ENCODE assay signal across 9 cellular contexts in genomic region chr15:70892002-70892911, GRCh38. TPM values are rescaled to one million over a fixed set of nuclear protein-coding genes. Genes with fewer than 3 reads are reported as not detected.
A peak's percentile ranks its signal among the peaks of the same experiment; 100 is the strongest.
DNase-seq lines count a peak whose midpoint lies in the region; ATAC-seq and TF ChIP-seq lines count a peak whose summit lies in the region.
"Had no signal": no experiment of that assay in that cellular context is flagged by ENCODE, and none has a peak within 500 bp of the region (broad histone marks: within the 10 kb centered on the region; RNA-seq: fewer than 3 reads in every experiment).

Gene LRRC49, plus strand, starts transcription at chr15:70892826. Its CDS starts 69 bp downstream, at chr15:70892895.
Gene THAP10, minus strand, starts transcription at chr15:70892433. Its CDS starts 161 bp downstream, at chr15:70892272.

- no peaks in the 10 kb centered on the region for H3K9me3 ChIP-seq in mucosa of stomach (ENCODE audit: control insufficient read depth, low read length)
- no peaks in the 10 kb centered on the region for H3K9me3 ChIP-seq in stomach smooth muscle (ENCODE audit: control insufficient read depth in 2 of 2, low read length in 2 of 2)

- no peak for TF ChIP-seq CTCF in fibroblast of mammary gland (conservative IDR thresholded peaks at IDR 0.05; ENCODE audit: control insufficient read depth, insufficient read depth, low read depth, low read length)

- DNase-seq in CD1c-positive myeloid dendritic cell (ENCODE audit: extremely low spot score) (peak; percentile 77), NCI-H524 treated with DMSO at 0.1 percent for 48 hours (lab: John Stamatoyannopoulos, UW) (peak; percentile 94), fibroblast of mammary gland (ENCODE audit: low read depth) (peak; percentile 98)
- DNase-seq in activated T-cell treated with anti-CD3 and anti-CD28 coated beads, Interleukin-2, amount 50 U/mL, for 4 hours: no peak

- H3K36me3 ChIP-seq in mucosa of stomach (ENCODE audit: control insufficient read depth, insufficient read depth, low read length): no peaks in the 10 kb centered on the region
- H3K36me3 ChIP-seq in stomach smooth muscle (ENCODE audit: control insufficient read depth in 2 of 2, insufficient read depth in 2 of 2, low read length in 2 of 2): no peaks in the 10 kb centered on the region

- H3K4me1 Mint-ChIP-seq in activated T-cell treated with anti-CD3 and anti-CD28 coated beads, Interleukin-2, amount 50 U/mL, for 4 hours (ENCODE audit: low read depth): peaks cover 11% of the 10 kb centered on the region

- H3K9me3 Mint-ChIP-seq in activated T-cell treated with anti-CD3 and anti-CD28 coated beads, Interleukin-2, amount 50 U/mL, for 4 hours: peaks cover 5% of the 10 kb centered on the region

- peak within 1 kb of the TSS; percentile 77 for H3K27ac ChIP-seq in stomach smooth muscle (ENCODE audit: low read length)

- H3K27me3 ChIP-seq in mucosa of stomach (ENCODE audit: control insufficient read depth, insufficient read depth, low read length): no peaks in the 10 kb centered on the region
- H3K27me3 ChIP-seq in stomach smooth muscle (ENCODE audit: control insufficient read depth in 1 of 2, insufficient read depth in 2 of 2, low read length in 2 of 2): no peaks in the 10 kb centered on the region

- H3K36me3 Mint-ChIP-seq in activated T-cell treated with anti-CD3 and anti-CD28 coated beads, Interleukin-2, amount 50 U/mL, for 4 hours (ENCODE audit: insufficient read depth): no peaks in the 10 kb centered on the region

- H3K9ac ChIP-seq in mucosa of stomach (ENCODE audit: low read length): peak within 1 kb of the TSS; percentile 72
- H3K9ac ChIP-seq in stomach smooth muscle (ENCODE audit: low read length in 2 of 2): peak within 1 kb of the TSS; percentile 74 to 79

- peak; percentile 81 for ATAC-seq in GM19351 (IDR thresholded peaks at IDR 0.05; ENCODE audit: unreplicated experiment)
- peak; percentile 75 for ATAC-seq in HG03439 (IDR thresholded peaks at IDR 0.05; ENCODE audit: unreplicated experiment)
- peak; percentile 46 to 57 for ATAC-seq in activated T-cell treated with anti-CD3 and anti-CD28 coated beads, Interleukin-2, amount 50 U/mL, for 4 hours

- H3K4me1 ChIP-seq in mucosa of stomach (ENCODE audit: control insufficient read depth, insufficient read depth, low read length): peaks cover 3% of the 10 kb centered on the region
- H3K4me1 ChIP-seq in stomach smooth muscle (ENCODE audit: control insufficient read depth, insufficient read depth, low read length): no peaks in the 10 kb centered on the region

- H3K4me3 Mint-ChIP-seq in activated T-cell treated with anti-CD3 and anti-CD28 coated beads, Interleukin-2, amount 50 U/mL, for 4 hours: peak within 1 kb of the TSS; percentile 78

- H3K27me3 Mint-ChIP-seq in activated T-cell treated with anti-CD3 and anti-CD28 coated beads, Interleukin-2, amount 50 U/mL, for 4 hours (ENCODE audit: low read depth): peaks cover 52% of the 10 kb centered on the region

- H3K4me3 ChIP-seq in fibroblast of mammary gland (ENCODE audit: control insufficient read depth, low read depth, low read length) (peak within 1 kb of the TSS; percentile 98), mucosa of stomach (ENCODE audit: low read length) (peak within 1 kb of the TSS; percentile 99), stomach smooth muscle (ENCODE audit: low read length in 2 of 2) (peak within 1 kb of the TSS; percentile 91 to 93)

RNA-seq across cellular contexts. Expression of gene LRRC49, which starts in this region (rescaled TPM):
- not detected for total RNA-seq in activated T-cell treated with anti-CD3 and anti-CD28 coated beads, Interleukin-2, amount 50 U/mL, for 4 hours
- total RNA-seq: T-helper 1 cell treated with Interleukin-12 subunit alpha and Interleukin-12 subunit beta and Interleukin-4 antibody, amounts not matched to agents 30 ng/mL and 1 ng/mL, for 36 hours had no signal

RNA-seq across cellular contexts. Expression of gene THAP10, which starts in this region (rescaled TPM):
- not detected for total RNA-seq in activated T-cell treated with anti-CD3 and anti-CD28 coated beads, Interleukin-2, amount 50 U/mL, for 4 hours
- total RNA-seq: T-helper 1 cell treated with Interleukin-12 subunit alpha and Interleukin-12 subunit beta and Interleukin-4 antibody, amounts not matched to agents 30 ng/mL and 1 ng/mL, for 36 hours had no signal

Comparison
In these comparisons a context has a peak if more than half of its experiments do, and no peak if none do; other contexts are left out.
1. Peak in ATAC-seq in activated T-cell treated with anti-CD3 and anti-CD28 coated beads, Interleukin-2, amount 50 U/mL, for 4 hours; RNA of the genes that start here not detected or under 1 TPM.